Comparison of ENCODE assay signal across 8 cellular contexts in genomic region chr2:119476301-119477117, GRCh38. TPM values are rescaled to one million over a fixed set of nuclear protein-coding genes. Genes with fewer than 3 reads are reported as not detected.
DNase-seq lines count a peak whose midpoint lies in the region; ATAC-seq and TF ChIP-seq lines count a peak whose summit lies in the region.

No MANE protein-coding gene starts in this region.

- POLR2A ChIA-PET in OCI-LY7 (lab: Charles Lee), result interaction anchor here (0.6 to 1.3 kb wide), 3 partner anchors 11 to 93 kb away, joined by 3 read pairs; no protein-coding TSS in a partner anchor

- H2AFZ ChIP-seq in OCI-LY7 (ENCODE audit: low read length), result no peak overlapping the region

- intact Hi-C loops in OCI-LY7 (cut with micrococcal nuclease; ENCODE audit: unreplicated experiment), result loop anchor here (1.0 to 2.0 kb wide), 3 partner anchors 69 to 594 kb away; no protein-coding TSS in a partner anchor

- CTCF ChIA-PET in OCI-LY7 (lab: Charles Lee; ENCODE audit: unreplicated experiment), result interaction anchor here (0.6 to 2.5 kb wide), 9 partner anchors 9 to 1468 kb away, joined by 3 to 8 read pairs (median 4); no protein-coding TSS in a partner anchor

- peak; percentile 98 for TF ChIP-seq CTCF in OCI-LY7 (conservative IDR thresholded peaks at IDR 0.05; ENCODE audit: low read length)
- peak; percentile 97 for TF ChIP-seq CTCF in brain microvascular endothelial cell (IDR thresholded peaks at IDR 0.05; ENCODE audit: low read depth, low read length, missing control alignments)

- H3K9me2 ChIP-seq in OCI-LY7 (ENCODE audit: insufficient read depth, low read length), result no peaks in the 10 kb centered on the region

- peaks cover 3% of the 10 kb centered on the region for H3K4me1 ChIP-seq in OCI-LY7 (ENCODE audit: insufficient read depth, low read length, poor library complexity, severe bottlenecking)
- H3K4me1 ChIP-seq in iPS-20b (ENCODE audit: insufficient read depth, low read length), result peaks cover 8% of the 10 kb centered on the region; the same call in 1 of the 2 replicates

- H3K36me3 ChIP-seq in OCI-LY7 (ENCODE audit: insufficient read depth, low read length) (no peaks in the 10 kb centered on the region), brain microvascular endothelial cell (replicated peaks) (no peaks in the 10 kb centered on the region), iPS-20b (ENCODE audit: insufficient read depth, low read depth, low read length) (no peaks in the 10 kb centered on the region)

- peak overlapping the region; percentile 39; the same call in 1 of the 2 replicates for H3K4me2 ChIP-seq in OCI-LY7 (ENCODE audit: low read length)

- peak; percentile 21 for DNase-seq in DMS 273 treated with DMSO at 0.1 percent for 48 hours (lab: John Stamatoyannopoulos, UW)
- DNase-seq in OCI-LY7 (ENCODE audit: low spot score), result peak; percentile 68
- DNase-seq in brain microvascular endothelial cell, result peak; percentile 53
- peak; percentile 7 for DNase-seq in smooth muscle cell of the brain vasculature (ENCODE audit: low read depth, low spot score)
- DNase-seq in activated gamma-delta T cell treated with Interleukin-2 at 50 U/mL for 16 hours, result no peak

- peaks cover 2% of the 10 kb centered on the region for H3K27me3 ChIP-seq in brain microvascular endothelial cell (replicated peaks)
- no peaks in the 10 kb centered on the region for H3K27me3 ChIP-seq in iPS-20b (ENCODE audit: insufficient read depth, low read length)

- H3K4me3 ChIP-seq in OCI-LY7 (ENCODE audit: low read depth, low read length, poor library complexity, severe bottlenecking) (no peak overlapping the region), brain microvascular endothelial cell (ENCODE audit: low read depth, low read length) (no peak overlapping the region), iPS-20b (ENCODE audit: low read length) (peak overlapping the region; percentile 24; the same call in 1 of the 2 replicates)

- H4K20me1 ChIP-seq in OCI-LY7 (ENCODE audit: insufficient read depth, low read length), result no peaks in the 10 kb centered on the region

- in situ Hi-C loops in brain microvascular endothelial cell (cut with HindIII; ENCODE audit: low pct_ligation_motif_present, low sequenced_read_pairs), result loop anchor here (10.0 kb wide), 1 partner anchor 72 kb away; no protein-coding TSS in a partner anchor

- no peak overlapping the region for H3K9ac ChIP-seq in iPS-20b (ENCODE audit: low read depth, low read length)

- H3K9me3 ChIP-seq in OCI-LY7 (ENCODE audit: low read length) (no peaks in the 10 kb centered on the region), iPS-20b (ENCODE audit: insufficient read depth, low read depth, low read length) (no peaks in the 10 kb centered on the region)

- ATAC-seq in GM19324 (IDR thresholded peaks at IDR 0.05; ENCODE audit: low FRiP score, unreplicated experiment), result peak; percentile 51
- ATAC-seq in HG03565 (IDR thresholded peaks at IDR 0.05; ENCODE audit: unreplicated experiment), result peak; percentile 60

- no peak overlapping the region for H3K27ac ChIP-seq in OCI-LY7 (ENCODE audit: low read depth, low read length, poor library complexity, severe bottlenecking)
- H3K27ac ChIP-seq in brain microvascular endothelial cell, result no peak overlapping the region
- H3K27ac ChIP-seq in iPS-20b (ENCODE audit: low read length), result no peak overlapping the region

- H3K79me2 ChIP-seq in OCI-LY7 (ENCODE audit: insufficient read depth, low read depth, low read length), result no peaks in the 10 kb centered on the region

- BruUV-seq in OCI-LY7 (replicated peaks; lab: Mats Ljungman, UMichigan), result no TSS peak

RNA-seq across cellular contexts. Expression of gene TMEM37, which starts 44.9 kb away (rescaled TPM):
- not detected in 2 replicates for total RNA-seq in OCI-LY7 (2014; rRNA removed; shearing (Covaris generic))
- total RNA-seq in OCI-LY7 (2022), result not detected in 2 replicates

RNA-seq across cellular contexts. Expression of gene SCTR, which starts 47.8 kb away (rescaled TPM):
- not detected in 2 replicates for total RNA-seq in OCI-LY7 (2014; rRNA removed; shearing (Covaris generic))
- total RNA-seq in OCI-LY7 (2022), result not detected in 2 replicates
